In genomic region chr3:8665407-8665896, GRCh38 we compare ENCODE assay signal across 13 cellular contexts. TPM values are rescaled to one million over a fixed set of nuclear protein-coding genes. Genes with fewer than 3 reads are reported as not detected.
A peak's percentile ranks its signal among the peaks of the same experiment; 100 is the strongest.
DNase-seq lines count a peak whose midpoint lies in the region; ATAC-seq and TF ChIP-seq lines count a peak whose summit lies in the region.
"Had no signal": no experiment of that assay in that cellular context is flagged by ENCODE, and none has a peak within 500 bp of the region (broad histone marks: within the 10 kb centered on the region; RNA-seq: fewer than 3 reads in every experiment).

No MANE protein-coding gene starts in this region.

- peaks cover 2% of the 10 kb centered on the region for H3K27me3 Mint-ChIP-seq in activated B cell treated with CpG ODN at 0.5 μM for 24 hours
- H3K27me3 Mint-ChIP-seq in activated T-cell treated with anti-CD3 and anti-CD28 coated beads, Interleukin-2, amount 50 U/mL, for 72 hours (ENCODE audit: low read depth): peaks cover 17% of the 10 kb centered on the region

- POLR2A ChIA-PET in activated B cell treated with CpG ODN at 0.5 μM for 24 hours (lab: Charles Lee): no interaction called here

- H3K27ac Mint-ChIP-seq in activated B cell treated with CpG ODN at 0.5 μM for 24 hours: no peak overlapping the region
- no peak overlapping the region for H3K27ac Mint-ChIP-seq in activated T-cell treated with anti-CD3 and anti-CD28 coated beads, Interleukin-2, amount 50 U/mL, for 72 hours

- H3K9me3 ChIP-seq in thyroid gland: no peaks in the 10 kb centered on the region
- H3K9me3 ChIP-seq in hepatocyte (ENCODE audit: low read depth): no peaks in the 10 kb centered on the region

- no peaks in the 10 kb centered on the region for H3K36me3 ChIP-seq in thyroid gland
- no peaks in the 10 kb centered on the region for H3K36me3 ChIP-seq in hepatocyte (replicated peaks; ENCODE audit: insufficient read depth, low read depth)

- no peaks in the 10 kb centered on the region for H3K36me3 Mint-ChIP-seq in activated B cell treated with CpG ODN at 0.5 μM for 24 hours (ENCODE audit: low read depth)
- no peaks in the 10 kb centered on the region for H3K36me3 Mint-ChIP-seq in activated T-cell treated with anti-CD3 and anti-CD28 coated beads, Interleukin-2, amount 50 U/mL, for 72 hours (ENCODE audit: insufficient read depth in 2 of 2)

- CTCF ChIA-PET in activated B cell treated with CpG ODN at 0.5 μM for 24 hours (lab: Charles Lee): no interaction called here

- no peak overlapping the region for H3K4me2 ChIP-seq in hepatocyte

- peak overlapping the region; percentile 3 for H3K4me3 Mint-ChIP-seq in activated B cell treated with CpG ODN at 0.5 μM for 24 hours
- no peak overlapping the region for H3K4me3 Mint-ChIP-seq in activated T-cell treated with anti-CD3 and anti-CD28 coated beads, Interleukin-2, amount 50 U/mL, for 72 hours
- H3K4me3 Mint-ChIP-seq: central memory CD8-positive, alpha-beta T cell had no signal

- no peak for TF ChIP-seq POLR2A in thyroid gland (IDR thresholded peaks at IDR 0.05)

- intact Hi-C loops in activated B cell treated with CpG ODN at 0.5 μM for 24 hours (cut with micrococcal nuclease) (no loop called here), thyroid gland (cut with DNase I) (no loop called here)

- no peaks in the 10 kb centered on the region for H3K9me3 Mint-ChIP-seq in activated B cell treated with CpG ODN at 0.5 μM for 24 hours
- no peaks in the 10 kb centered on the region for H3K9me3 Mint-ChIP-seq in activated T-cell treated with anti-CD3 and anti-CD28 coated beads, Interleukin-2, amount 50 U/mL, for 72 hours

- H3K79me2 ChIP-seq in hepatocyte: no peaks in the 10 kb centered on the region

- no peaks in the 10 kb centered on the region for H4K20me1 ChIP-seq in hepatocyte (ENCODE audit: insufficient read depth, poor library complexity, severe bottlenecking)

- no peak overlapping the region for H3K4me3 ChIP-seq in thyroid gland (replicated peaks in 1 of 3)
- no peak overlapping the region for H3K4me3 ChIP-seq in hepatocyte
- H3K4me3 ChIP-seq: K562 had no signal

- H3K27me3 ChIP-seq in thyroid gland (no peaks in the 10 kb centered on the region), hepatocyte (no peaks in the 10 kb centered on the region)

- ATAC-seq in GM18867 (IDR thresholded peaks at IDR 0.05; ENCODE audit: unreplicated experiment) (peak; percentile 69), GM21723 (IDR thresholded peaks at IDR 0.05; ENCODE audit: unreplicated experiment) (peak; percentile 84), HG03439 (IDR thresholded peaks at IDR 0.05; ENCODE audit: unreplicated experiment) (peak; percentile 83), activated B cell treated with CpG ODN at 0.5 μM for 24 hours (ENCODE audit: low read depth) (no peak)
- no peak for ATAC-seq in activated T-cell treated with anti-CD3 and anti-CD28 coated beads, Interleukin-2, amount 50 U/mL, for 72 hours (replicated peaks in 1 of 2)
- ATAC-seq: K562, left ventricle myocardium superior had no signal

- no peaks in the 10 kb centered on the region for H3K9me2 ChIP-seq in hepatocyte (replicated peaks; ENCODE audit: insufficient read depth)

- H3K4me1 ChIP-seq in thyroid gland (peaks cover 0 to 5% of the 10 kb centered on the region in 2 donors), hepatocyte (ENCODE audit: insufficient read depth) (peaks cover 10% of the 10 kb centered on the region)

- no peak for TF ChIP-seq CTCF in activated B cell treated with CpG ODN at 0.5 μM for 24 hours (IDR thresholded peaks at IDR 0.05)
- no peak for TF ChIP-seq CTCF in thyroid gland (IDR thresholded peaks at IDR 0.05)
- TF ChIP-seq CTCF in hepatocyte (IDR thresholded peaks at IDR 0.05; ENCODE audit: poor library complexity): no peak

- H3K4me1 Mint-ChIP-seq in activated B cell treated with CpG ODN at 0.5 μM for 24 hours: peaks cover 15% of the 10 kb centered on the region
- H3K4me1 Mint-ChIP-seq in activated T-cell treated with anti-CD3 and anti-CD28 coated beads, Interleukin-2, amount 50 U/mL, for 72 hours (ENCODE audit: low read depth): no peaks in the 10 kb centered on the region
- H3K4me1 Mint-ChIP-seq: central memory CD8-positive, alpha-beta T cell had no signal

- H2AFZ ChIP-seq in hepatocyte: no peak overlapping the region

- 76 to 83% methylated on average over 4 of the region's 4 CpGs for WGBS in thyroid gland, 2 donors
- 86% methylated on average over 4 of the region's 4 CpGs for WGBS in hepatocyte (ENCODE audit: low lambda C conversion rate, missing lambda C conversion rate)

- H3K27ac ChIP-seq in thyroid gland (no peak overlapping the region), hepatocyte (no peak overlapping the region)

- DNase-seq in activated B cell treated with CpG ODN at 0.5 μM for 24 hours: no peak
- no peak for DNase-seq in activated T-cell treated with anti-CD3 and anti-CD28 coated beads, Interleukin-2, amount 50 U/mL, for 72 hours
- DNase-seq in amniotic stem cell (lab: John Stamatoyannopoulos, UW): no peak
- DNase-seq in thyroid gland: no peak
- DNase-seq in hepatocyte (ENCODE audit: low spot score): no peak
- DNase-seq: activated T-cell treated with anti-CD3 and anti-CD28 coated beads, Interleukin-2, amount 50 U/mL, for 48 hours; left ventricle myocardium superior; NCI-H69 had no signal

RNA-seq across cellular contexts. Expression of gene SSUH2, which starts 20.9 kb away (rescaled TPM):
- total RNA-seq in activated B cell treated with CpG ODN at 0.5 μM for 24 hours (0.39 TPM in 1 of 2 replicates, not detected in the other), thyroid gland (1 to 10 TPM in 1 of 4 donors, under 1 TPM in 2, not detected in 1; 0.11 to 1.0 (median 0.42) TPM), hepatocyte (17.6 and 19.7 TPM in 2 replicates)
- total RNA-seq in activated T-cell treated with anti-CD3 and anti-CD28 coated beads, Interleukin-2, amount 50 U/mL, for 72 hours: under 1 TPM; 0.31 to 0.49 TPM
- 21.3 and 21.6 TPM in 2 replicates for polyA plus RNA-seq in hepatocyte
- total RNA-seq: K562 had no signal

Comparison
In these comparisons a context has a peak if more than half of its experiments do, and no peak if none do; other contexts are left out.
1. ATAC-seq: peak in GM18867 (single experiment), GM21723 (single experiment) and HG03439 (single experiment); none in activated B cell treated with CpG ODN at 0.5 μM for 24 hours (single experiment) and activated T-cell treated with anti-CD3 and anti-CD28 coated beads, Interleukin-2, amount 50 U/mL, for 72 hours (0 of 2).